22 cellular contexts compared by ENCODE assay signal in genomic region chr12:107033758-107034739, GRCh38. TPM values are rescaled to one million over a fixed set of nuclear protein-coding genes. Genes with fewer than 3 reads are reported as not detected.
DNase-seq lines count a peak whose midpoint lies in the region; ATAC-seq and TF ChIP-seq lines count a peak whose summit lies in the region.
"Had no signal": no experiment of that assay in that cellular context is flagged by ENCODE, and none has a peak within 500 bp of the region (broad histone marks: within the 10 kb centered on the region; RNA-seq: fewer than 3 reads in every experiment).

No MANE protein-coding gene starts in this region.

- peaks cover 56 to 62% of the 10 kb centered on the region in 2 donors for H3K4me1 ChIP-seq in thyroid gland

- H3K27ac ChIP-seq in thyroid gland, result peak overlapping the region; percentile 52 to 81 (median 77)
- no peak overlapping the region for H3K27ac ChIP-seq in WERI-Rb-1
- H3K27ac ChIP-seq: A549, PC-9 had no signal

- H3K36me3 Mint-ChIP-seq in activated T-helper 17 cell treated with anti-CD3 and anti-CD28 coated beads, Interleukin-2, amount 50 U/mL, for 72 hours (ENCODE audit: low read depth), result peaks cover 6% of the 10 kb centered on the region

- H3K36me3 ChIP-seq in thyroid gland (no peaks in the 10 kb centered on the region), WERI-Rb-1 (no peaks in the 10 kb centered on the region)

- intact Hi-C loops in thyroid gland (cut with DNase I), result no loop called here

- peak; percentile 45 for ATAC-seq in activated T-helper 17 cell treated with anti-CD3 and anti-CD28 coated beads, Interleukin-2, amount 50 U/mL, for 72 hours (replicated peaks)
- ATAC-seq: A549 had no signal

- H3K4me3 ChIP-seq in thyroid gland (replicated peaks in 1 of 3) (no peak overlapping the region), WERI-Rb-1 (ENCODE audit: low read depth, low read length) (no peak overlapping the region)
- H3K4me3 ChIP-seq: A549, PC-9 had no signal

- DNase-seq in fibroblast of gingiva (ENCODE audit: low read depth), result peak; percentile 44
- DNase-seq in kidney tubule cell (ENCODE audit: low spot score), result peak; percentile 7
- DNase-seq in thyroid gland, result no peak
- no peak for DNase-seq in WERI-Rb-1
- no peak for DNase-seq in NCI-H2171 treated with DMSO at 0.1 percent for 48 hours (lab: John Stamatoyannopoulos, UW)
- no peak for DNase-seq in NCI-H1092 (lab: John Stamatoyannopoulos, UW)
- no peak for DNase-seq in DMS 273 (lab: John Stamatoyannopoulos, UW; ENCODE audit: unreplicated experiment)
- DNase-seq: DMS79, Kasumi-1, NCI-H1417, NCI-H187 treated with DMSO at 0.1 percent for 48 hours, NCI-H2107, NCI-H2227 treated with DMSO at 0.1 percent for 48 hours, NCI-H510A treated with DMSO at 0.1 percent for 48 hours, NCI-H748 treated with DMSO at 0.1 percent for 48 hours, PC-9, RPMI8226, SHP77 had no signal

- 79 to 80% methylated on average over 9 of the region's 9 CpGs for WGBS in thyroid gland, 2 donors

- H3K27me3 Mint-ChIP-seq in activated T-helper 17 cell treated with anti-CD3 and anti-CD28 coated beads, Interleukin-2, amount 50 U/mL, for 72 hours, result no peaks in the 10 kb centered on the region

- peak overlapping the region; percentile 67 for H3K27ac Mint-ChIP-seq in activated T-helper 17 cell treated with anti-CD3 and anti-CD28 coated beads, Interleukin-2, amount 50 U/mL, for 72 hours
- H3K27ac Mint-ChIP-seq: B cell, CD14-positive monocyte had no signal

- H3K4me3 Mint-ChIP-seq in activated T-helper 17 cell treated with anti-CD3 and anti-CD28 coated beads, Interleukin-2, amount 50 U/mL, for 72 hours, result peak overlapping the region; percentile 27
- H3K4me3 Mint-ChIP-seq: B cell, CD14-positive monocyte had no signal

- TF ChIP-seq CTCF in thyroid gland (IDR thresholded peaks at IDR 0.05), result no peak
- no peak for TF ChIP-seq CTCF in WERI-Rb-1 (IDR thresholded peaks at IDR 0.05; ENCODE audit: low read depth, low read length)

- H3K27me3 ChIP-seq in thyroid gland (no peaks in the 10 kb centered on the region), WERI-Rb-1 (ENCODE audit: insufficient read depth, low read depth, severe bottlenecking) (no peaks in the 10 kb centered on the region)

- H3K9me3 Mint-ChIP-seq in activated T-helper 17 cell treated with anti-CD3 and anti-CD28 coated beads, Interleukin-2, amount 50 U/mL, for 72 hours, result peaks cover 20% of the 10 kb centered on the region

- H3K9me3 ChIP-seq in thyroid gland (no peaks in the 10 kb centered on the region), WERI-Rb-1 (ENCODE audit: severe bottlenecking) (no peaks in the 10 kb centered on the region)
- H3K9me3 ChIP-seq: A549 had no signal

- peak in 1 of 2 donors; percentile 25 for TF ChIP-seq POLR2A in thyroid gland (IDR thresholded peaks at IDR 0.05)

- peaks cover 57% of the 10 kb centered on the region for H3K4me1 Mint-ChIP-seq in activated T-helper 17 cell treated with anti-CD3 and anti-CD28 coated beads, Interleukin-2, amount 50 U/mL, for 72 hours
- H3K4me1 Mint-ChIP-seq: B cell had no signal

RNA-seq across cellular contexts. Expression of gene MTERF2, which starts 47.1 kb away (rescaled TPM):
- 10 to 100 TPM in 1 of 2 donors, 1 to 10 TPM in 1; 9.0 to 10.9 TPM for total RNA-seq in activated T-helper 17 cell treated with anti-CD3 and anti-CD28 coated beads, Interleukin-2, amount 50 U/mL, for 72 hours
- total RNA-seq in thyroid gland, result 10 to 100 TPM; 22.9 to 37.0 (median 31.3) TPM

RNA-seq across cellular contexts. Expression of gene CRY1, which starts 59.3 kb away (rescaled TPM):
- 10 to 100 TPM; 14.6 to 21.6 TPM for total RNA-seq in activated T-helper 17 cell treated with anti-CD3 and anti-CD28 coated beads, Interleukin-2, amount 50 U/mL, for 72 hours
- 10 to 100 TPM; 53.3 to 68.8 (median 61.7) TPM for total RNA-seq in thyroid gland

Comparison
In these comparisons a context has a peak if more than half of its experiments do, and no peak if none do; other contexts are left out.
1. DNase-seq: peak in fibroblast of gingiva (single experiment) and kidney tubule cell (single experiment); none in thyroid gland (0 of 2), WERI-Rb-1 (single experiment), NCI-H2171 treated with DMSO at 0.1 percent for 48 hours (single experiment), NCI-H1092 (single experiment) and DMS 273 (single experiment).